ENCODE assay signal across 1 cellular context in genomic region chr3:127834771-127835170, GRCh38.
TF ChIP-seq lines count a peak whose summit lies in the region.

No MANE protein-coding gene starts in this region.

TF ChIP-seq in liver, 16 proteins besides CTCF, POLR2A, EP300 and RAD21 (continued from another document):
- TF ChIP-seq ATF3 (IDR thresholded peaks at IDR 0.05), result no peak
